ENCODE assay signal across 8 cellular contexts in genomic region chr17:48624544-48625501, GRCh38. TPM values are rescaled to one million over a fixed set of nuclear protein-coding genes. Genes with fewer than 3 reads are reported as not detected.
DNase-seq lines count a peak whose midpoint lies in the region; FAIRE-seq and TF ChIP-seq lines count a peak whose summit lies in the region.

No MANE protein-coding gene starts in this region.

- CTCF ChIA-PET in Caco-2 (lab: Charles Lee): interaction anchor here (0.5 to 2.3 kb wide), 15 partner anchors 9 to 528 kb away, joined by 3 to 10 read pairs (median 5); partner anchors contain the start of gene PRAC2
- CTCF ChIA-PET in GM10248 (lab: Yijun Ruan, JAX): interaction anchor here (0.8 to 6.1 kb wide), 19 partner anchors 10 to 599 kb away, joined by 3 to 31 read pairs (median 5); partner anchors contain the start of genes HOXB3, HOXB5 and HOXB8

- H3K4me1 ChIP-seq in Caco-2 (peaks cover 11% of the 10 kb centered on the region), mucosa of rectum (ENCODE audit: control insufficient read depth in 2 of 2, insufficient read depth in 2 of 2, low read length in 2 of 2) (peaks cover 54 to 56% of the 10 kb centered on the region in 2 donors)

- H3K27ac Mint-ChIP-seq in Caco-2 (ENCODE audit: unreplicated experiment): no peak overlapping the region

- POLR2A ChIA-PET in Caco-2 (lab: Charles Lee) (interaction anchor here (0.6 to 1.4 kb wide), 5 partner anchors 11 to 268 kb away, joined by 4 to 10 read pairs (median 5); partner anchors contain the start of genes ATP5MC1 and HOXB7), GM10248 (lab: Yijun Ruan, JAX) (no interaction called here)

- TF ChIP-seq POLR2A in NB4 (IDR thresholded peaks at IDR 0.05; ENCODE audit: extremely low read depth, insufficient read length) (peak; percentile 78), GM12891 (IDR thresholded peaks at IDR 0.05; ENCODE audit: low read depth, low read length) (no peak)

- H3K4me3 Mint-ChIP-seq in Caco-2 (ENCODE audit: unreplicated experiment): peak overlapping the region; percentile 85

- H3K36me3 Mint-ChIP-seq in Caco-2 (ENCODE audit: insufficient read depth, unreplicated experiment): no peaks in the 10 kb centered on the region

- intact Hi-C loops in Caco-2 (cut with micrococcal nuclease; ENCODE audit: unreplicated experiment): no loop called here

- H3K9me3 ChIP-seq in Caco-2 (no peaks in the 10 kb centered on the region), mucosa of rectum (ENCODE audit: control insufficient read depth in 2 of 2, low read length in 2 of 2) (no peaks in the 10 kb centered on the region)

- H3K27me3 ChIP-seq in Caco-2 (replicated peaks; ENCODE audit: control insufficient read depth, insufficient read depth, low read length): peaks cover 33% of the 10 kb centered on the region
- H3K27me3 ChIP-seq in mucosa of rectum (ENCODE audit: control insufficient read depth in 2 of 2, insufficient read depth in 2 of 2, low read length in 2 of 2): peaks cover 17 to 43% of the 10 kb centered on the region in 2 donors

- peak overlapping the region; percentile 91 to 94 for H3K27ac ChIP-seq in mucosa of rectum (ENCODE audit: low read depth in 2 of 2, low read length in 2 of 2)

- no peak for FAIRE-seq in GM12891 (lab: Jason Lieb, UNC)

- H3K4me3 ChIP-seq in Caco-2 (ENCODE audit: low read depth, low read length) (peak overlapping the region; percentile 57), NB4 (ENCODE audit: low read depth, low read length) (peak overlapping the region; percentile 46), mucosa of rectum (ENCODE audit: low read length in 2 of 2) (peak overlapping the region; percentile 69 to 74)

- peaks cover 7% of the 10 kb centered on the region for H3K4me1 Mint-ChIP-seq in Caco-2 (ENCODE audit: low read depth, unreplicated experiment)

- TSS peak; percentile 36 for BruUV-seq in Caco-2 (replicated peaks; lab: Mats Ljungman, UMichigan)

- H3K36me3 ChIP-seq in Caco-2 (ENCODE audit: control insufficient read depth, insufficient read depth, low read length) (no peaks in the 10 kb centered on the region), mucosa of rectum (ENCODE audit: control insufficient read depth in 2 of 2, insufficient read depth in 2 of 2, low read length in 2 of 2) (no peaks in the 10 kb centered on the region)

- TF ChIP-seq CTCF in Caco-2 (IDR thresholded peaks at IDR 0.05; ENCODE audit: insufficient read depth in 1 of 2, low read depth in 1 of 2, low read length in 1 of 2, severe bottlenecking in 1 of 2, unreplicated experiment in 1 of 2): no peak
- no peak for TF ChIP-seq CTCF in NB4 (IDR thresholded peaks at IDR 0.05; ENCODE audit: low read depth, low read length)
- no peak for TF ChIP-seq CTCF in GM10248 (IDR thresholded peaks at IDR 0.05; ENCODE audit: control extremely low read depth, extremely low read depth, low read depth, missing control alignments)

- in situ Hi-C loops in T47D (cut with HindIII; ENCODE audit: low pct_unique_long_range_greater_than_20kb, low sequenced_read_pairs): no loop called here

- DNase-seq in Caco-2 (peak in 1 of 2 experiments; percentile 74), NB4 (ENCODE audit: low read depth) (peak; percentile 56), T47D (ENCODE audit: low read depth in 1 of 2, low spot score in 1 of 2) (peak; percentile 28 to 74), GM12891 (ENCODE audit: insufficient read length, low spot score) (no peak), superior temporal gyrus (ENCODE audit: extremely low spot score) (no peak), GM10248 (ENCODE audit: extremely low spot score) (no peak), SIG-M5 treated with dmso at 0.1 percent for 504 hours (lab: John Stamatoyannopoulos, UW; ENCODE audit: unreplicated experiment) (no peak)

- H3K27me3 Mint-ChIP-seq in Caco-2 (ENCODE audit: insufficient read depth, unreplicated experiment): peaks cover 57% of the 10 kb centered on the region

- peak overlapping the region; percentile 63 to 84 for H3K9ac ChIP-seq in mucosa of rectum (ENCODE audit: low read depth in 1 of 2, low read length in 2 of 2)

- no peaks in the 10 kb centered on the region for H3K9me3 Mint-ChIP-seq in Caco-2 (ENCODE audit: unreplicated experiment)

TF ChIP-seq in GM12891, 5 proteins besides CTCF, POLR2A, EP300 and RAD21:
- TF ChIP-seq PAX5 (IDR thresholded peaks at IDR 0.05; ENCODE audit: insufficient read depth, low read length, severe bottlenecking): no peak
- TF ChIP-seq POLR2AphosphoS5 (IDR thresholded peaks at IDR 0.05; ENCODE audit: low read depth, low read length): no peak
- no peak for TF ChIP-seq POU2F2 (IDR thresholded peaks at IDR 0.05; ENCODE audit: low read depth, low read length)
- no peak for TF ChIP-seq SPI1 (IDR thresholded peaks at IDR 0.05; ENCODE audit: low read depth, low read length)
- TF ChIP-seq TAF1 (IDR thresholded peaks at IDR 0.05; ENCODE audit: low read depth, low read length): no peak

RNA-seq across cellular contexts. Expression of gene HOXB9, which starts 1.3 kb away (rescaled TPM):
- total RNA-seq in Caco-2 (2022): 4.5 and 5.4 TPM in 2 replicates
- 0.14 TPM for polyA plus RNA-seq in GM12891 (2012; ENCODE audit: low read depth, missing spikeins)

RNA-seq across cellular contexts. Expression of gene HOXB8, which starts 9.7 kb away (rescaled TPM):
- 0.39 and 1.2 TPM in 2 replicates for total RNA-seq in Caco-2 (2022)
- polyA plus RNA-seq in GM12891 (2012; ENCODE audit: low read depth, missing spikeins): not detected

RNA-seq across cellular contexts. Expression of gene HOXB7, which starts 14.0 kb away (rescaled TPM):
- 23.7 and 28.2 TPM in 2 replicates for total RNA-seq in Caco-2 (2022)
- polyA plus RNA-seq in GM12891 (2012; ENCODE audit: low read depth, missing spikeins): 2.3 TPM

RNA-seq across cellular contexts. Expression of gene HOXB6, which starts 20.0 kb away (rescaled TPM):
- 1.8 and 1.9 TPM in 2 replicates for total RNA-seq in Caco-2 (2022)
- 0.12 TPM for polyA plus RNA-seq in GM12891 (2012; ENCODE audit: low read depth, missing spikeins)

RNA-seq across cellular contexts. Expression of gene HOXB5, which starts 31.2 kb away (rescaled TPM):
- not detected in 2 replicates for total RNA-seq in Caco-2 (2022)
- not detected for polyA plus RNA-seq in GM12891 (2012; ENCODE audit: low read depth, missing spikeins)

Comparison
In these comparisons a context has a peak if more than half of its experiments do, and no peak if none do; other contexts are left out.
1. DNase-seq: peak in NB4 (single experiment) and T47D (2 of 2); none in GM12891 (single experiment), superior temporal gyrus (single experiment), GM10248 (single experiment) and SIG-M5 treated with dmso at 0.1 percent for 504 hours (single experiment).
2. Peak in every context shown above with its lines, with median percentiles within 50 percentile points of each other: H3K4me3 ChIP-seq.